ENCODE assay signal across 1 cellular context in the genomic region with DNA sequence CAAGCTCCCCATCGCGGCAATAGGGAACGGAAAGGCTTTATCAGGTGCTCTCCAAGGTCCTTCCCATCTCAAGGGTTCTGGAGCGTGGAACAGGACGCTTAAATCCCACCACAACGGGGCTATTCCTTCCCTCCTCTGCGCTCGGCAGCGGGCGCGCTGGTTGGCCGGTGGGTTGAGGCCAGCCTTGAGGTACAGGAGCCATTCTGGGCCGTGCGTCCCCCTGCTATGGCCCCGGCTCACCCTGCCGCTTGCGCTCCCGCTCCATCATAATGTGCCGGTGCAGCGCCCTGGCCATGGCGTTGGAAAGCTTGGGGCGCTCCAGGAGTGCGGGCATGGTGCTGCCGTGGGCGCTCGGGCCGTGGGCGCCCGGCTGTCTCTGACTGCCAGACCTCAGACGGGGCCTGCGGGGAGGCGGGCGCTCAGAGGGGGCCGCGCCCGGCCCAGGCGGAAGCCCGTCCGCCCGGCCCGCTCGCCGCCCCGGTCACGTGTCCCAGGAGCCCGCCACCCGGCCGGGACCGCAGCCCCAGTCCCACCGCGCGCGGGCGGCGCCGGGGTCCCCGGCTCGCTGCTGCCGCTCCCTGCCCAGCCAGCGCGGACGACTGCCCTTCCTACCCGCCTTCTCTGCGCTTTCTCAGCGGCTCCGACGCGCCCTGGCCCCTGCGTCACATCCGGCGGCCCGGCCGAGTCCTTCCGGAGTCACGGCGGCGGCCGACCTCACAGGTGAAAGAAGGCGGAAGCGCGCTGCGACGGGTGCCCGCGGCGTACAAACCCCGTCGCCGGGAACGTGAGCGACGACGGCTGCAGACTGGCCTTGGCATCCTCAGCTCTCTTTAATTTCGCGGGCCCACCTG.
TF ChIP-seq lines count a peak whose summit lies in the region.

A gene with protein sequence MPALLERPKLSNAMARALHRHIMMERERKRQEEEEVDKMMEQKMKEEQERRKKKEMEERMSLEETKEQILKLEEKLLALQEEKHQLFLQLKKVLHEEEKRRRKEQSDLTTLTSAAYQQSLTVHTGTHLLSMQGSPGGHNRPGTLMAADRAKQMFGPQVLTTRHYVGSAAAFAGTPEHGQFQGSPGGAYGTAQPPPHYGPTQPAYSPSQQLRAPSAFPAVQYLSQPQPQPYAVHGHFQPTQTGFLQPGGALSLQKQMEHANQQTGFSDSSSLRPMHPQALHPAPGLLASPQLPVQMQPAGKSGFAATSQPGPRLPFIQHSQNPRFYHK (minus strand): TSS at position 642 of the 851 bp plus-strand sequence. CDS start 308 bp downstream, at position 334.

TF ChIP-seq in GM12878, 131 proteins besides CTCF, POLR2A, EP300 and RAD21 (continued from another document and continues in another):
- TF ChIP-seq SP1 (IDR thresholded peaks at IDR 0.05; ENCODE audit: low read depth, low read length) (no peak), MEF2B (IDR thresholded peaks at IDR 0.05; ENCODE audit: partially characterized antibody, poor library complexity, severe bottlenecking) (no peak), ESRRA (IDR thresholded peaks at IDR 0.05; ENCODE audit: low read length) (no peak), POU2F2 (IDR thresholded peaks at IDR 0.05; ENCODE audit: borderline replicate concordance, low read depth, low read length) (0 out of 3 replicates have a peak, but pooled peaks have one; percentile 16), NR2F1 (conservative IDR thresholded peaks at IDR 0.05) (peak; percentile 72), ZNF274 (IDR thresholded peaks at IDR 0.05; ENCODE audit: insufficient read depth, insufficient read length) (no peak), RELA (IDR thresholded peaks at IDR 0.05; ENCODE audit: borderline replicate concordance, partially characterized antibody) (no peak), JUNB (IDR thresholded peaks at IDR 0.05) (no peak), BMI1 (IDR thresholded peaks at IDR 0.05; ENCODE audit: borderline replicate concordance) (no peak), GABPA (IDR thresholded peaks at IDR 0.05; ENCODE audit: low read depth) (peak; percentile 97), TCF12 (IDR thresholded peaks at IDR 0.05; ENCODE audit: low read depth, low read length) (peak; percentile 27; the same call in 1 of the 2 replicates), SMC3 (IDR thresholded peaks at IDR 0.05; ENCODE audit: borderline replicate concordance, low read length) (no peak), RAD51 (IDR thresholded peaks at IDR 0.05) (no peak), MYC (IDR thresholded peaks at IDR 0.05; ENCODE audit: insufficient read depth, insufficient read length, insufficient replicate concordance, low read length, severe bottlenecking) (no peak), CREM (IDR thresholded peaks at IDR 0.05; ENCODE audit: low read depth) (peak; percentile 98), SMAD1 (IDR thresholded peaks at IDR 0.05; ENCODE audit: low read depth, partially characterized antibody) (no peak), EZH2 (IDR thresholded peaks at IDR 0.05; ENCODE audit: borderline replicate concordance, control insufficient read depth, low read depth, low read length) (no peak), STAT3 (IDR thresholded peaks at IDR 0.05; ENCODE audit: low read depth, low read length) (no peak), ZBED1 (IDR thresholded peaks at IDR 0.05; ENCODE audit: borderline replicate concordance) (no peak)
- TF ChIP-seq, protein P1, sequence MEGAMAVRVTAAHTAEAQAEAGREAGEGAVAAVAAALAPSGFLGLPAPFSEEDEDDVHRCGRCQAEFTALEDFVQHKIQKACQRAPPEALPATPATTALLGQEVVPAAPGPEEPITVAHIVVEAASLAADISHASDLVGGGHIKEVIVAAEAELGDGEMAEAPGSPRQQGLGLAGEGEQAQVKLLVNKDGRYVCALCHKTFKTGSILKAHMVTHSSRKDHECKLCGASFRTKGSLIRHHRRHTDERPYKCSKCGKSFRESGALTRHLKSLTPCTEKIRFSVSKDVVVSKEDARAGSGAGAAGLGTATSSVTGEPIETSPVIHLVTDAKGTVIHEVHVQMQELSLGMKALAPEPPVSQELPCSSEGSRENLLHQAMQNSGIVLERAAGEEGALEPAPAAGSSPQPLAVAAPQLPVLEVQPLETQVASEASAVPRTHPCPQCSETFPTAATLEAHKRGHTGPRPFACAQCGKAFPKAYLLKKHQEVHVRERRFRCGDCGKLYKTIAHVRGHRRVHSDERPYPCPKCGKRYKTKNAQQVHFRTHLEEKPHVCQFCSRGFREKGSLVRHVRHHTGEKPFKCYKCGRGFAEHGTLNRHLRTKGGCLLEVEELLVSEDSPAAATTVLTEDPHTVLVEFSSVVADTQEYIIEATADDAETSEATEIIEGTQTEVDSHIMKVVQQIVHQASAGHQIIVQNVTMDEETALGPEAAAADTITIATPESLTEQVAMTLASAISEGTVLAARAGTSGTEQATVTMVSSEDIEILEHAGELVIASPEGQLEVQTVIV (IDR thresholded peaks at IDR 0.05; ENCODE audit: borderline replicate concordance, partially characterized antibody) = peak; percentile 90
- TF ChIP-seq, protein P2, sequence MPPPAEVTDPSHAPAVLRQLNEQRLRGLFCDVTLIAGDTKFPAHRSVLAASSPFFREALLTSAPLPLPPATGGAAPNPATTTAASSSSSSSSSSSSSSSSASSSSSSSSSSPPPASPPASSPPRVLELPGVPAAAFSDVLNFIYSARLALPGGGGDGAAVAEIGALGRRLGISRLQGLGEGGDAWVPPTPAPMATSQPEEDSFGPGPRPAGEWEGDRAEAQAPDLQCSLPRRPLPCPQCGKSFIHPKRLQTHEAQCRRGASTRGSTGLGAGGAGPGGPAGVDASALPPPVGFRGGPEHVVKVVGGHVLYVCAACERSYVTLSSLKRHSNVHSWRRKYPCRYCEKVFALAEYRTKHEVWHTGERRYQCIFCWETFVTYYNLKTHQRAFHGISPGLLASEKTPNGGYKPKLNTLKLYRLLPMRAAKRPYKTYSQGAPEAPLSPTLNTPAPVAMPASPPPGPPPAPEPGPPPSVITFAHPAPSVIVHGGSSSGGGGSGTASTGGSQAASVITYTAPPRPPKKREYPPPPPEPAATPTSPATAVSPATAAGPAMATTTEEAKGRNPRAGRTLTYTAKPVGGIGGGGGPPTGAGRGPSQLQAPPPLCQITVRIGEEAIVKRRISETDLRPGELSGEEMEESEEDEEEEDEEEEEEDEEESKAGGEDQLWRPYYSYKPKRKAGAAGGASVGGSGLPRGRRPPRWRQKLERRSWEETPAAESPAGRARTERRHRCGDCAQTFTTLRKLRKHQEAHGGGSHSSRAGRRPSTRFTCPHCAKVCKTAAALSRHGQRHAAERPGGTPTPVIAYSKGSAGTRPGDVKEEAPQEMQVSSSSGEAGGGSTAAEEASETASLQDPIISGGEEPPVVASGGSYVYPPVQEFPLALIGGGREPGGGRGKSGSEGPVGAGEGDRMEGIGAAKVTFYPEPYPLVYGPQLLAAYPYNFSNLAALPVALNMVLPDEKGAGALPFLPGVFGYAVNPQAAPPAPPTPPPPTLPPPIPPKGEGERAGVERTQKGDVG (CRISPR knock-in tag; IDR thresholded peaks at IDR 0.05) = no peak
- TF ChIP-seq, protein P3, sequence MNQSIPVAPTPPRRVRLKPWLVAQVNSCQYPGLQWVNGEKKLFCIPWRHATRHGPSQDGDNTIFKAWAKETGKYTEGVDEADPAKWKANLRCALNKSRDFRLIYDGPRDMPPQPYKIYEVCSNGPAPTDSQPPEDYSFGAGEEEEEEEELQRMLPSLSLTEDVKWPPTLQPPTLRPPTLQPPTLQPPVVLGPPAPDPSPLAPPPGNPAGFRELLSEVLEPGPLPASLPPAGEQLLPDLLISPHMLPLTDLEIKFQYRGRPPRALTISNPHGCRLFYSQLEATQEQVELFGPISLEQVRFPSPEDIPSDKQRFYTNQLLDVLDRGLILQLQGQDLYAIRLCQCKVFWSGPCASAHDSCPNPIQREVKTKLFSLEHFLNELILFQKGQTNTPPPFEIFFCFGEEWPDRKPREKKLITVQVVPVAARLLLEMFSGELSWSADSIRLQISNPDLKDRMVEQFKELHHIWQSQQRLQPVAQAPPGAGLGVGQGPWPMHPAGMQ (IDR thresholded peaks at IDR 0.05; ENCODE audit: borderline replicate concordance) = no peak
- TF ChIP-seq, protein P4, sequence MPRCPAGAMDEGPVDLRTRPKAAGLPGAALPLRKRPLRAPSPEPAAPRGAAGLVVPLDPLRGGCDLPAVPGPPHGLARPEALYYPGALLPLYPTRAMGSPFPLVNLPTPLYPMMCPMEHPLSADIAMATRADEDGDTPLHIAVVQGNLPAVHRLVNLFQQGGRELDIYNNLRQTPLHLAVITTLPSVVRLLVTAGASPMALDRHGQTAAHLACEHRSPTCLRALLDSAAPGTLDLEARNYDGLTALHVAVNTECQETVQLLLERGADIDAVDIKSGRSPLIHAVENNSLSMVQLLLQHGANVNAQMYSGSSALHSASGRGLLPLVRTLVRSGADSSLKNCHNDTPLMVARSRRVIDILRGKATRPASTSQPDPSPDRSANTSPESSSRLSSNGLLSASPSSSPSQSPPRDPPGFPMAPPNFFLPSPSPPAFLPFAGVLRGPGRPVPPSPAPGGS (IDR thresholded peaks at IDR 0.05; ENCODE audit: borderline replicate concordance, insufficient read depth, low read depth, low read length, poor library complexity, severe bottlenecking) = peak; percentile 62
- TF ChIP-seq, protein P5, sequence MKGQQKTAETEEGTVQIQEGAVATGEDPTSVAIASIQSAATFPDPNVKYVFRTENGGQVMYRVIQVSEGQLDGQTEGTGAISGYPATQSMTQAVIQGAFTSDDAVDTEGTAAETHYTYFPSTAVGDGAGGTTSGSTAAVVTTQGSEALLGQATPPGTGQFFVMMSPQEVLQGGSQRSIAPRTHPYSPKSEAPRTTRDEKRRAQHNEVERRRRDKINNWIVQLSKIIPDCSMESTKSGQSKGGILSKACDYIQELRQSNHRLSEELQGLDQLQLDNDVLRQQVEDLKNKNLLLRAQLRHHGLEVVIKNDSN (IDR thresholded peaks at IDR 0.05; ENCODE audit: borderline replicate concordance, extremely low read length, insufficient read depth, low read depth, low read length) = peak; percentile 77
- TF ChIP-seq, protein P6, sequence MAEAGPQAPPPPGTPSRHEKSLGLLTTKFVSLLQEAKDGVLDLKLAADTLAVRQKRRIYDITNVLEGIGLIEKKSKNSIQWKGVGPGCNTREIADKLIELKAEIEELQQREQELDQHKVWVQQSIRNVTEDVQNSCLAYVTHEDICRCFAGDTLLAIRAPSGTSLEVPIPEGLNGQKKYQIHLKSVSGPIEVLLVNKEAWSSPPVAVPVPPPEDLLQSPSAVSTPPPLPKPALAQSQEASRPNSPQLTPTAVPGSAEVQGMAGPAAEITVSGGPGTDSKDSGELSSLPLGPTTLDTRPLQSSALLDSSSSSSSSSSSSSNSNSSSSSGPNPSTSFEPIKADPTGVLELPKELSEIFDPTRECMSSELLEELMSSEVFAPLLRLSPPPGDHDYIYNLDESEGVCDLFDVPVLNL (IDR thresholded peaks at IDR 0.05; ENCODE audit: low read depth, low read length) = peak; percentile 52; the same call in 1 of the 2 replicates
- TF ChIP-seq, protein P7, sequence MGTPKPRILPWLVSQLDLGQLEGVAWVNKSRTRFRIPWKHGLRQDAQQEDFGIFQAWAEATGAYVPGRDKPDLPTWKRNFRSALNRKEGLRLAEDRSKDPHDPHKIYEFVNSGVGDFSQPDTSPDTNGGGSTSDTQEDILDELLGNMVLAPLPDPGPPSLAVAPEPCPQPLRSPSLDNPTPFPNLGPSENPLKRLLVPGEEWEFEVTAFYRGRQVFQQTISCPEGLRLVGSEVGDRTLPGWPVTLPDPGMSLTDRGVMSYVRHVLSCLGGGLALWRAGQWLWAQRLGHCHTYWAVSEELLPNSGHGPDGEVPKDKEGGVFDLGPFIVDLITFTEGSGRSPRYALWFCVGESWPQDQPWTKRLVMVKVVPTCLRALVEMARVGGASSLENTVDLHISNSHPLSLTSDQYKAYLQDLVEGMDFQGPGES (IDR thresholded peaks at IDR 0.05) = no peak
- TF ChIP-seq, protein P8, sequence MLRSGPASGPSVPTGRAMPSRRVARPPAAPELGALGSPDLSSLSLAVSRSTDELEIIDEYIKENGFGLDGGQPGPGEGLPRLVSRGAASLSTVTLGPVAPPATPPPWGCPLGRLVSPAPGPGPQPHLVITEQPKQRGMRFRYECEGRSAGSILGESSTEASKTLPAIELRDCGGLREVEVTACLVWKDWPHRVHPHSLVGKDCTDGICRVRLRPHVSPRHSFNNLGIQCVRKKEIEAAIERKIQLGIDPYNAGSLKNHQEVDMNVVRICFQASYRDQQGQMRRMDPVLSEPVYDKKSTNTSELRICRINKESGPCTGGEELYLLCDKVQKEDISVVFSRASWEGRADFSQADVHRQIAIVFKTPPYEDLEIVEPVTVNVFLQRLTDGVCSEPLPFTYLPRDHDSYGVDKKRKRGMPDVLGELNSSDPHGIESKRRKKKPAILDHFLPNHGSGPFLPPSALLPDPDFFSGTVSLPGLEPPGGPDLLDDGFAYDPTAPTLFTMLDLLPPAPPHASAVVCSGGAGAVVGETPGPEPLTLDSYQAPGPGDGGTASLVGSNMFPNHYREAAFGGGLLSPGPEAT (IDR thresholded peaks at IDR 0.05; ENCODE audit: low read depth) = 0 out of 2 replicates have a peak, but pooled peaks have one; percentile 48
- TF ChIP-seq, protein P9, sequence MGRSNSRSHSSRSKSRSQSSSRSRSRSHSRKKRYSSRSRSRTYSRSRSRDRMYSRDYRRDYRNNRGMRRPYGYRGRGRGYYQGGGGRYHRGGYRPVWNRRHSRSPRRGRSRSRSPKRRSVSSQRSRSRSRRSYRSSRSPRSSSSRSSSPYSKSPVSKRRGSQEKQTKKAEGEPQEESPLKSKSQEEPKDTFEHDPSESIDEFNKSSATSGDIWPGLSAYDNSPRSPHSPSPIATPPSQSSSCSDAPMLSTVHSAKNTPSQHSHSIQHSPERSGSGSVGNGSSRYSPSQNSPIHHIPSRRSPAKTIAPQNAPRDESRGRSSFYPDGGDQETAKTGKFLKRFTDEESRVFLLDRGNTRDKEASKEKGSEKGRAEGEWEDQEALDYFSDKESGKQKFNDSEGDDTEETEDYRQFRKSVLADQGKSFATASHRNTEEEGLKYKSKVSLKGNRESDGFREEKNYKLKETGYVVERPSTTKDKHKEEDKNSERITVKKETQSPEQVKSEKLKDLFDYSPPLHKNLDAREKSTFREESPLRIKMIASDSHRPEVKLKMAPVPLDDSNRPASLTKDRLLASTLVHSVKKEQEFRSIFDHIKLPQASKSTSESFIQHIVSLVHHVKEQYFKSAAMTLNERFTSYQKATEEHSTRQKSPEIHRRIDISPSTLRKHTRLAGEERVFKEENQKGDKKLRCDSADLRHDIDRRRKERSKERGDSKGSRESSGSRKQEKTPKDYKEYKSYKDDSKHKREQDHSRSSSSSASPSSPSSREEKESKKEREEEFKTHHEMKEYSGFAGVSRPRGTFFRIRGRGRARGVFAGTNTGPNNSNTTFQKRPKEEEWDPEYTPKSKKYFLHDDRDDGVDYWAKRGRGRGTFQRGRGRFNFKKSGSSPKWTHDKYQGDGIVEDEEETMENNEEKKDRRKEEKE (IDR thresholded peaks at IDR 0.05) = no peak
- TF ChIP-seq, protein P10, sequence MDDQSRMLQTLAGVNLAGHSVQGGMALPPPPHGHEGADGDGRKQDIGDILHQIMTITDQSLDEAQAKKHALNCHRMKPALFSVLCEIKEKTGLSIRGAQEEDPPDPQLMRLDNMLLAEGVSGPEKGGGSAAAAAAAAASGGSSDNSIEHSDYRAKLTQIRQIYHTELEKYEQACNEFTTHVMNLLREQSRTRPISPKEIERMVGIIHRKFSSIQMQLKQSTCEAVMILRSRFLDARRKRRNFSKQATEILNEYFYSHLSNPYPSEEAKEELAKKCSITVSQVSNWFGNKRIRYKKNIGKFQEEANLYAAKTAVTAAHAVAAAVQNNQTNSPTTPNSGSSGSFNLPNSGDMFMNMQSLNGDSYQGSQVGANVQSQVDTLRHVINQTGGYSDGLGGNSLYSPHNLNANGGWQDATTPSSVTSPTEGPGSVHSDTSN (IDR thresholded peaks at IDR 0.05; ENCODE audit: insufficient replicate concordance, low read depth, low read length) = no peak
